1 cellular context compared by ENCODE assay signal in the genomic region with DNA sequence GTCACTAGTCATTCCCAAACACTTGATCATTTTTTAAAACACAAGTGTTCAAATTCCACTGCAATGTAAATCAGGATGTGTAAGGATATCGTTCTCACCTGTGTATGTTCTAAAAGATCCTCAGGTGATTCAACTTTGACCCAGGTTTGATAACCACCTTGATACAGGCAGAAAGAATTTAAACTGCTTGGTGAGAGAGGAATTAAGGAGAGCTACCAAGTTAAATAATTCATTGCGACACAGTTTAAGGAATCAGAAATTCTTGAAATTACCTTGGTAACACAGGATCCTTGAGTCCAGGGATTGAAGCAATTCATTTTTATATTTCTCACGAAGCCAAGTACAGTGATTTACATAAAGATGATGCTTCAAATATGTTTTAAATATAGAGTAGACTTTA.
TF ChIP-seq lines count a peak whose summit lies in the region.

No MANE protein-coding gene starts in this region.

TF ChIP-seq in HCT116, 20 proteins besides CTCF, POLR2A, EP300 and RAD21 (continued from another document):
- TF ChIP-seq ZBTB33 (IDR thresholded peaks at IDR 0.05; ENCODE audit: extremely low read depth, insufficient replicate concordance, low read length) = no peak
- no peak for TF ChIP-seq EZH2phosphoT487 (IDR thresholded peaks at IDR 0.05; ENCODE audit: borderline replicate concordance)
- no peak for TF ChIP-seq EZH2 (IDR thresholded peaks at IDR 0.05)
TF ChIP-seq in HCT116: peak in this region for 0.
